In genomic region chr7:8753355-8753754, GRCh38 we compare ENCODE assay signal across 25 cellular contexts.
"Had no signal": no experiment of that assay in that cellular context is flagged by ENCODE, and none has a peak within 500 bp of the region (broad histone marks: within the 10 kb centered on the region; RNA-seq: fewer than 3 reads in every experiment).

No MANE protein-coding gene starts in this region.

- DNase-seq: colonic mucosa; cortex of kidney; effector CD8-positive, alpha-beta T cell; effector memory CD8-positive, alpha-beta T cell; endodermal cell; erythroblast; esophagus squamous epithelium; foreskin fibroblast; foreskin melanocyte; gastrocnemius medialis; glutamatergic neuron; head of caudate nucleus; heart right ventricle; hippocampal formation; left cardiac atrium; left lung; left ventricle myocardium superior; lower lobe of right lung; mesenchymal stem cell; mucosa of descending colon had no signal

- FAIRE-seq: endometrium, islet of Langerhans, keratinocyte had no signal

- H3K4me1 ChIP-seq: colonic mucosa, esophagus squamous epithelium, gastrocnemius medialis, heart right ventricle, left lung, lower lobe of right lung had no signal

- ATAC-seq: effector memory CD8-positive, alpha-beta T cell; esophagus mucosa; gastrocnemius medialis; heart right ventricle; left cardiac atrium; left lung; left ventricle myocardium superior; lower lobe of right lung; mucosa of descending colon had no signal

- H3K4me3 ChIP-seq: colonic mucosa, esophagus squamous epithelium, gastrocnemius medialis, heart right ventricle, left lung, lower lobe of right lung, mucosa of descending colon had no signal

- H3K27me3 ChIP-seq: colonic mucosa, esophagus squamous epithelium, gastrocnemius medialis, heart right ventricle, left lung had no signal

- H3K9me3 ChIP-seq: colonic mucosa, esophagus squamous epithelium, gastrocnemius medialis, left lung, lower lobe of right lung, mucosa of descending colon had no signal

- H3K27ac ChIP-seq: colonic mucosa, epithelial cell of prostate, esophagus squamous epithelium, gastrocnemius medialis, heart right ventricle, left lung, lower lobe of right lung had no signal

- H3K36me3 ChIP-seq: colonic mucosa, esophagus squamous epithelium, gastrocnemius medialis, heart right ventricle, left lung, lower lobe of right lung had no signal
